Comparison of ENCODE assay signal across 37 cellular contexts in the genomic region with DNA sequence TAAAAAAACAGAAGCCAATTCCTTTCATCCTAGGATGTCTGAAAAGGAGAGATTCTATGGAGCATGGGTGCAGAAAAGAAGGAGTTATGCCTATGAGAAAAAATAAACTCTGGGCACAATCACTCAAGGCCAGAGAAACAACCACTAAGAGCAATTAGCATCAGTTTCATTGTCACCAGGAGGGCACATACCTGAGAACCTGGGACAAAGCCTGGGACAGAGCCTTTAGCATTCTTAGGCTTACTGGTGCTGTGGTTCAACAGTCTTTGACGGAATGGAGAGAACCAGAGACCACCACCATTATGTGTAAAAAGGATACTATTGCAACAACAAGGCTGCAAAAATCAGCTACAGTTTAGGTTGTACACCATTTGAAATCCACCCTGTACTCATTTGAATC.
"Had no signal": no experiment of that assay in that cellular context is flagged by ENCODE, and none has a peak within 500 bp of the region (broad histone marks: within the 10 kb centered on the region; RNA-seq: fewer than 3 reads in every experiment).

No MANE protein-coding gene starts in this region.

- H3K9me3 ChIP-seq: adrenal gland had no signal

- H3K4me3 ChIP-seq: adrenal gland, coronary artery, dorsolateral prefrontal cortex, esophagus muscularis mucosa, gastroesophageal sphincter had no signal

- FAIRE-seq: bronchial epithelial cell had no signal

- DNase-seq: activated CD4-positive, alpha-beta memory T cell treated with anti-CD3 and anti-CD28 coated beads for 36 hours; activated CD4-positive, alpha-beta T cell treated with anti-CD3 and anti-CD28 coated beads for 36 hours; activated CD4-positive, alpha-beta T cell treated with anti-CD3 and anti-CD28 coated beads, Interleukin-2, amount 10 ng/mL, durations not matched to agents 24 days and 14 days; activated CD4-positive, CD25-positive, alpha-beta regulatory T cell; activated CD4-positive, CD25-positive, alpha-beta regulatory T cell treated with anti-CD3 and anti-CD28 coated beads, Interleukin-2, amount 50 U/mL, for 72 hours; activated CD8-positive, alpha-beta memory T cell treated with anti-CD3 and anti-CD28 coated beads, Interleukin-2, amount 10 ng/mL, durations not matched to agents 7 days and 5 days; activated CD8-positive, alpha-beta memory T cell treated with anti-CD3 and anti-CD28 coated beads, Interleukin-2, amount 50 U/mL, for 4 hours; activated CD8-positive, alpha-beta T cell treated with anti-CD3 and anti-CD28 coated beads, Interleukin-2, amount 10 ng/mL, durations not matched to agents 7 days and 5 days; activated effector memory CD4-positive, alpha-beta T cell treated with anti-CD3 and anti-CD28 coated beads, Interleukin-2, amount 50 U/mL, for 16 hours; activated naive CD4-positive, alpha-beta T cell treated with anti-CD3 and anti-CD28 coated beads for 36 hours; activated naive CD8-positive, alpha-beta T cell treated with anti-CD3 and anti-CD28 coated beads for 36 hours; activated naive CD8-positive, alpha-beta T cell treated with anti-CD3 and anti-CD28 coated beads, Interleukin-2, amount 50 U/mL, for 24 hours; activated T-cell treated with anti-CD3 and anti-CD28 coated beads, Interleukin-2, amount 50 U/mL, for 1 hour; activated T-cell treated with anti-CD3 and anti-CD28 coated beads, Interleukin-2, amount 50 U/mL, for 48 hours; adrenal gland; amygdala; aorta; dorsolateral prefrontal cortex; effector memory CD4-positive, alpha-beta T cell; erythroblast; foreskin keratinocyte; SW 1271; T-cell; T-helper 17 cell; T1000; WERI-Rb-1 had no signal

- H3K27me3 ChIP-seq: adrenal gland, esophagus muscularis mucosa, gastroesophageal sphincter had no signal

- H3K4me1 ChIP-seq: adrenal gland, esophagus muscularis mucosa, foreskin keratinocyte, gastroesophageal sphincter had no signal

- H3K4me1 Mint-ChIP-seq: activated CD4-positive, alpha-beta T cell treated with anti-CD3 and anti-CD28 coated beads for 36 hours; activated CD8-positive, alpha-beta memory T cell treated with anti-CD3 and anti-CD28 coated beads, Interleukin-2, amount 10 ng/mL, durations not matched to agents 7 days and 5 days; activated naive CD4-positive, alpha-beta T cell treated with anti-CD3 and anti-CD28 coated beads, Interleukin-2, amount 50 U/mL, for 24 hours; activated naive CD8-positive, alpha-beta T cell treated with anti-CD3 and anti-CD28 coated beads for 36 hours; activated naive CD8-positive, alpha-beta T cell treated with anti-CD3 and anti-CD28 coated beads, Interleukin-2, amount 50 U/mL, for 24 hours; brain; central memory CD8-positive, alpha-beta T cell; T-cell; T-helper 17 cell had no signal

- H3K36me3 Mint-ChIP-seq: activated CD8-positive, alpha-beta memory T cell treated with anti-CD3 and anti-CD28 coated beads, Interleukin-2, amount 10 ng/mL, durations not matched to agents 7 days and 5 days; activated naive CD4-positive, alpha-beta T cell treated with anti-CD3 and anti-CD28 coated beads, Interleukin-2, amount 50 U/mL, for 24 hours; activated naive CD8-positive, alpha-beta T cell treated with anti-CD3 and anti-CD28 coated beads for 36 hours; brain; T-cell had no signal

- H3K36me3 ChIP-seq: adrenal gland, esophagus muscularis mucosa, gastroesophageal sphincter, WERI-Rb-1 had no signal

- H3K4me3 Mint-ChIP-seq: activated CD4-positive, alpha-beta memory T cell treated with anti-CD3 and anti-CD28 coated beads for 36 hours; activated CD4-positive, alpha-beta T cell treated with anti-CD3 and anti-CD28 coated beads for 36 hours; activated CD4-positive, alpha-beta T cell treated with anti-CD3 and anti-CD28 coated beads, Interleukin-2, amount 10 ng/mL, durations not matched to agents 24 days and 14 days; activated CD8-positive, alpha-beta memory T cell treated with anti-CD3 and anti-CD28 coated beads, Interleukin-2, amount 10 ng/mL, durations not matched to agents 7 days and 5 days; activated CD8-positive, alpha-beta T cell treated with anti-CD3 and anti-CD28 coated beads, Interleukin-2, amount 10 ng/mL, durations not matched to agents 7 days and 5 days; activated naive CD4-positive, alpha-beta T cell treated with anti-CD3 and anti-CD28 coated beads for 36 hours; activated naive CD4-positive, alpha-beta T cell treated with anti-CD3 and anti-CD28 coated beads, Interleukin-2, amount 50 U/mL, for 24 hours; activated naive CD8-positive, alpha-beta T cell treated with anti-CD3 and anti-CD28 coated beads for 36 hours; activated naive CD8-positive, alpha-beta T cell treated with anti-CD3 and anti-CD28 coated beads, Interleukin-2, amount 50 U/mL, for 24 hours; activated T-helper 1 cell treated with anti-CD3 and anti-CD28 coated beads, Interleukin-12 subunit alpha, Interleukin-12 subunit beta, Interleukin-2, Interleukin-4 antibody, amounts not matched to agents 30 ng/mL and 10 ng/mL and 1 ng/mL, durations not matched to agents 14 hours and 24 hours and 36 hours; brain; central memory CD8-positive, alpha-beta T cell; dendritic cell treated with granulocyte-macrophage colony-stimulating factor and Interleukin-4, amounts not matched to agents 40 ng/mL and 50 ng/mL, for 4 days; T-cell; T-helper 17 cell; T-helper 2 cell treated with Interferon-gamma antibody and Interleukin-4, amounts not matched to agents 5 μg/mL and 100 μg/mL, for 36 hours had no signal

- H3K9me3 Mint-ChIP-seq: activated CD4-positive, alpha-beta T cell treated with anti-CD3 and anti-CD28 coated beads, Interleukin-2, amount 10 ng/mL, durations not matched to agents 24 days and 14 days; activated T-helper 1 cell treated with anti-CD3 and anti-CD28 coated beads, Interleukin-12 subunit alpha, Interleukin-12 subunit beta, Interleukin-2, Interleukin-4 antibody, amounts not matched to agents 30 ng/mL and 10 ng/mL and 1 ng/mL, durations not matched to agents 14 hours and 24 hours and 36 hours; activated T-helper 2 cell treated with anti-CD3 and anti-CD28 coated beads, Interferon-gamma antibody, Interleukin-2, Interleukin-4, amounts not matched to agents 10 μg/mL and 5 μg/mL and 100 μg/mL, durations not matched to agents 14 hours and 24 hours and 36 hours; dendritic cell treated with granulocyte-macrophage colony-stimulating factor and Interleukin-4, amounts not matched to agents 40 ng/mL and 50 ng/mL, for 4 days; T-helper 2 cell treated with Interferon-gamma antibody and Interleukin-4, amounts not matched to agents 5 μg/mL and 100 μg/mL, for 36 hours had no signal

- H3K27me3 Mint-ChIP-seq: activated CD4-positive, alpha-beta memory T cell treated with anti-CD3 and anti-CD28 coated beads for 36 hours; brain had no signal

- H3K27ac ChIP-seq: adrenal gland, coronary artery, dorsolateral prefrontal cortex, esophagus muscularis mucosa, foreskin keratinocyte, gastroesophageal sphincter, WERI-Rb-1 had no signal

- ATAC-seq: activated CD4-positive, alpha-beta T cell treated with anti-CD3 and anti-CD28 coated beads for 36 hours; activated CD8-positive, alpha-beta memory T cell treated with anti-CD3 and anti-CD28 coated beads, Interleukin-2, amount 10 ng/mL, durations not matched to agents 7 days and 5 days; activated CD8-positive, alpha-beta T cell treated with anti-CD3 and anti-CD28 coated beads, Interleukin-2, amount 10 ng/mL, durations not matched to agents 7 days and 5 days; activated naive CD8-positive, alpha-beta T cell treated with anti-CD3 and anti-CD28 coated beads, Interleukin-2, amount 50 U/mL, for 24 hours; foreskin keratinocyte; gastroesophageal sphincter; T-cell; T-helper 17 cell had no signal

- H3K27ac Mint-ChIP-seq: activated CD4-positive, alpha-beta memory T cell treated with anti-CD3 and anti-CD28 coated beads for 36 hours; activated CD4-positive, alpha-beta T cell treated with anti-CD3 and anti-CD28 coated beads for 36 hours; activated CD4-positive, alpha-beta T cell treated with anti-CD3 and anti-CD28 coated beads, Interleukin-2, amount 10 ng/mL, durations not matched to agents 24 days and 14 days; activated CD8-positive, alpha-beta memory T cell treated with anti-CD3 and anti-CD28 coated beads, Interleukin-2, amount 10 ng/mL, durations not matched to agents 7 days and 5 days; activated CD8-positive, alpha-beta T cell treated with anti-CD3 and anti-CD28 coated beads, Interleukin-2, amount 10 ng/mL, durations not matched to agents 7 days and 5 days; activated naive CD4-positive, alpha-beta T cell treated with anti-CD3 and anti-CD28 coated beads for 36 hours; activated naive CD4-positive, alpha-beta T cell treated with anti-CD3 and anti-CD28 coated beads, Interleukin-2, amount 50 U/mL, for 24 hours; activated naive CD8-positive, alpha-beta T cell treated with anti-CD3 and anti-CD28 coated beads for 36 hours; activated naive CD8-positive, alpha-beta T cell treated with anti-CD3 and anti-CD28 coated beads, Interleukin-2, amount 50 U/mL, for 24 hours; activated T-helper 1 cell treated with anti-CD3 and anti-CD28 coated beads, Interleukin-12 subunit alpha, Interleukin-12 subunit beta, Interleukin-2, Interleukin-4 antibody, amounts not matched to agents 30 ng/mL and 10 ng/mL and 1 ng/mL, durations not matched to agents 14 hours and 24 hours and 36 hours; activated T-helper 2 cell treated with anti-CD3 and anti-CD28 coated beads, Interferon-gamma antibody, Interleukin-2, Interleukin-4, amounts not matched to agents 10 μg/mL and 5 μg/mL and 100 μg/mL, durations not matched to agents 14 hours and 24 hours and 36 hours; brain; dendritic cell treated with granulocyte-macrophage colony-stimulating factor and Interleukin-4, amounts not matched to agents 40 ng/mL and 50 ng/mL, for 4 days; T-cell; T-helper 17 cell; T-helper 2 cell treated with Interferon-gamma antibody and Interleukin-4, amounts not matched to agents 5 μg/mL and 100 μg/mL, for 36 hours had no signal
